In genomic region chr10:113557389-113558321, GRCh38 we compare ENCODE assay signal across 14 cellular contexts. TPM values are rescaled to one million over a fixed set of nuclear protein-coding genes. Genes with fewer than 3 reads are reported as not detected.
DNase-seq lines count a peak whose midpoint lies in the region; ATAC-seq, FAIRE-seq and TF ChIP-seq lines count a peak whose summit lies in the region.
"Had no signal": no experiment of that assay in that cellular context is flagged by ENCODE, and none has a peak within 500 bp of the region (broad histone marks: within the 10 kb centered on the region; RNA-seq: fewer than 3 reads in every experiment).

No MANE protein-coding gene starts in this region.

- dilution Hi-C loops in keratinocyte (cut with MboI; ENCODE audit: extremely low pct_ligation_motif_present, low sequenced_read_pairs), result no loop called here

- no peak overlapping the region for H3K27ac Mint-ChIP-seq in brain
- H3K27ac Mint-ChIP-seq: activated naive CD4-positive, alpha-beta T cell treated with anti-CD3 and anti-CD28 coated beads, Interleukin-2, amount 50 U/mL, for 24 hours had no signal

- H3K4me1 ChIP-seq in NT2/D1 (ENCODE audit: insufficient read depth, insufficient read length) (peaks cover 20% of the 10 kb centered on the region), keratinocyte (ENCODE audit: control insufficient read depth, extremely low read depth, insufficient read depth, low read length) (no peaks in the 10 kb centered on the region), smooth muscle cell (ENCODE audit: low read depth) (peaks cover 32% of the 10 kb centered on the region), MM.1S (ENCODE audit: low read length) (no peaks in the 10 kb centered on the region)

- H3K9me3 Mint-ChIP-seq in brain, result peaks cover 0 to 7% (median 0%) of the 10 kb centered on the region in 5 experiments
- H3K9me3 Mint-ChIP-seq: activated naive CD4-positive, alpha-beta T cell treated with anti-CD3 and anti-CD28 coated beads, Interleukin-2, amount 50 U/mL, for 24 hours; CD14-positive monocyte had no signal

- H4K20me1 ChIP-seq in keratinocyte (ENCODE audit: control insufficient read depth, extremely low read depth, insufficient read depth, low read length) (no peaks in the 10 kb centered on the region), smooth muscle cell (ENCODE audit: low read depth) (no peaks in the 10 kb centered on the region), MM.1S (ENCODE audit: insufficient read depth, low read length) (no peaks in the 10 kb centered on the region)

- no peak for ATAC-seq in GM19463 (IDR thresholded peaks at IDR 0.05; ENCODE audit: unreplicated experiment)
- ATAC-seq in HG02610 (IDR thresholded peaks at IDR 0.05; ENCODE audit: unreplicated experiment), result no peak

- no peak for TF ChIP-seq CTCF in brain (conservative IDR thresholded peaks at IDR 0.05)
- TF ChIP-seq CTCF in keratinocyte (optimal IDR thresholded peaks at IDR 0.05 in 1 of 3, IDR thresholded peaks at IDR 0.05 in 1 of 3, conservative IDR thresholded peaks at IDR 0.05 in 1 of 3; ENCODE audit: extremely low read depth in 1 of 3, insufficient read depth in 2 of 3, low read length in 3 of 3), result no peak
- TF ChIP-seq CTCF in smooth muscle cell (IDR thresholded peaks at IDR 0.05; ENCODE audit: borderline replicate concordance, insufficient read depth, poor library complexity, severe bottlenecking), result no peak
- no peak for TF ChIP-seq CTCF in MM.1S (IDR thresholded peaks at IDR 0.05; ENCODE audit: low read length)

- no peaks in the 10 kb centered on the region for H3K36me3 ChIP-seq in NT2/D1 (ENCODE audit: insufficient read depth, insufficient read length, low read length)
- H3K36me3 ChIP-seq in keratinocyte (ENCODE audit: control insufficient read depth in 2 of 2, extremely low read depth in 1 of 2, insufficient read depth in 2 of 2, low read length in 2 of 2), result no peaks in the 10 kb centered on the region
- no peaks in the 10 kb centered on the region for H3K36me3 ChIP-seq in smooth muscle cell (ENCODE audit: low read depth)
- H3K36me3 ChIP-seq in MM.1S (replicated peaks; ENCODE audit: insufficient read depth, low read length), result no peaks in the 10 kb centered on the region

- no peak overlapping the region for H2AFZ ChIP-seq in keratinocyte (ENCODE audit: control insufficient read depth, low read length)
- H2AFZ ChIP-seq in smooth muscle cell (ENCODE audit: low read depth), result peak overlapping the region; percentile 2
- no peak overlapping the region for H2AFZ ChIP-seq in MM.1S (ENCODE audit: low read length)

- H3K27ac ChIP-seq in keratinocyte (ENCODE audit: control insufficient read depth, insufficient read depth, low read length), result no peak overlapping the region
- no peak overlapping the region for H3K27ac ChIP-seq in smooth muscle cell (ENCODE audit: low read depth)
- no peak overlapping the region for H3K27ac ChIP-seq in MM.1S (ENCODE audit: low read length)
- H3K27ac ChIP-seq: KMS-11 had no signal

- H3F3A ChIP-seq in smooth muscle cell (ENCODE audit: low read depth), result no peaks in the 10 kb centered on the region
- H3F3A ChIP-seq in MM.1S (ENCODE audit: insufficient read depth, low read length), result no peaks in the 10 kb centered on the region

- H3K9me1 ChIP-seq in keratinocyte (ENCODE audit: control insufficient read depth, extremely low read depth, insufficient read depth, low read length), result no peaks in the 10 kb centered on the region

- H3K9me2 ChIP-seq in MM.1S (replicated peaks; ENCODE audit: insufficient read depth, low read length), result no peaks in the 10 kb centered on the region

- H3K4me2 ChIP-seq in keratinocyte (ENCODE audit: control insufficient read depth, extremely low read depth, insufficient read depth, low read depth, low read length) (peak overlapping the region; percentile 79), smooth muscle cell (peak overlapping the region; percentile 56), MM.1S (ENCODE audit: low read depth, low read length) (no peak overlapping the region)
- H3K4me2 ChIP-seq: KMS-11 had no signal

- no peaks in the 10 kb centered on the region for H3K36me3 Mint-ChIP-seq in brain
- H3K36me3 Mint-ChIP-seq: activated naive CD4-positive, alpha-beta T cell treated with anti-CD3 and anti-CD28 coated beads, Interleukin-2, amount 50 U/mL, for 24 hours; CD14-positive monocyte had no signal

- H3K9ac ChIP-seq in NT2/D1 (ENCODE audit: insufficient read length, low read depth) (no peak overlapping the region), keratinocyte (ENCODE audit: control insufficient read depth, extremely low read depth, insufficient read depth, low read length) (no peak overlapping the region), smooth muscle cell (ENCODE audit: low read depth) (no peak overlapping the region), MM.1S (ENCODE audit: low read length) (no peak overlapping the region)
- H3K9ac ChIP-seq: KMS-11 had no signal

- H3K4me3 ChIP-seq in NT2/D1 (ENCODE audit: insufficient read length, low read depth), result no peak overlapping the region
- H3K4me3 ChIP-seq in keratinocyte (ENCODE audit: control insufficient read depth in 2 of 3, extremely low read depth in 1 of 3, insufficient read depth in 2 of 3, low read depth in 1 of 3, low read length in 3 of 3), result peak overlapping the region in 1 of 3 experiments; percentile 45
- H3K4me3 ChIP-seq in smooth muscle cell, result peak overlapping the region; percentile 8
- no peak overlapping the region for H3K4me3 ChIP-seq in MM.1S (ENCODE audit: low read length)

- DNase-seq in NT2/D1 (ENCODE audit: low read depth, low spot score) (peak; percentile 52), keratinocyte (ENCODE audit: low read depth, low spot score) (no peak), smooth muscle cell (lab: John Stamatoyannopoulos, UW; ENCODE audit: unreplicated experiment) (no peak), MM.1S (no peak)
- DNase-seq: activated CD8-positive, alpha-beta memory T cell treated with anti-CD3 and anti-CD28 coated beads, Interleukin-2, amount 50 U/mL, for 4 hours; SHP77; stimulated activated naive CD4-positive, alpha-beta T cell had no signal

- peaks cover 47% of the 10 kb centered on the region for H3K4me1 Mint-ChIP-seq in brain
- H3K4me1 Mint-ChIP-seq: activated naive CD4-positive, alpha-beta T cell treated with anti-CD3 and anti-CD28 coated beads, Interleukin-2, amount 50 U/mL, for 24 hours had no signal

- no peaks in the 10 kb centered on the region for H3K79me2 ChIP-seq in keratinocyte (ENCODE audit: control insufficient read depth, insufficient read depth, low read length)
- no peaks in the 10 kb centered on the region for H3K79me2 ChIP-seq in smooth muscle cell (ENCODE audit: low read depth)
- H3K79me2 ChIP-seq in MM.1S (ENCODE audit: low read length), result no peaks in the 10 kb centered on the region

- H3K4me3 Mint-ChIP-seq in brain, result peak overlapping the region in 4 of 5 experiments; percentile 49 to 73 (median 66)
- H3K4me3 Mint-ChIP-seq: activated naive CD4-positive, alpha-beta T cell treated with anti-CD3 and anti-CD28 coated beads, Interleukin-2, amount 50 U/mL, for 24 hours had no signal

- FAIRE-seq in keratinocyte (lab: Jason Lieb, UNC), result no peak

- H3K9me3 ChIP-seq in NT2/D1 (ENCODE audit: insufficient read depth, low read length) (0 out of 2 replicates have a peak, but pooled peaks cover 5% of the 10 kb centered on the region), keratinocyte (ENCODE audit: control insufficient read depth, low read depth, low read length) (no peaks in the 10 kb centered on the region), smooth muscle cell (replicated peaks; ENCODE audit: low read depth) (no peaks in the 10 kb centered on the region), MM.1S (replicated peaks; ENCODE audit: insufficient read depth, low read length) (no peaks in the 10 kb centered on the region)

- peaks cover 27% of the 10 kb centered on the region for H3K27me3 Mint-ChIP-seq in brain

- peaks cover 31% of the 10 kb centered on the region for H3K27me3 ChIP-seq in NT2/D1 (ENCODE audit: insufficient read depth, insufficient read length)
- H3K27me3 ChIP-seq in keratinocyte (ENCODE audit: control insufficient read depth, extremely low read depth, insufficient read depth, low read length), result peaks cover 22% of the 10 kb centered on the region
- H3K27me3 ChIP-seq in smooth muscle cell (ENCODE audit: low read depth), result peaks cover 28% of the 10 kb centered on the region
- H3K27me3 ChIP-seq in MM.1S (replicated peaks; ENCODE audit: insufficient read depth, low read length), result no peaks in the 10 kb centered on the region

- 44% methylated on average over 19 of the region's 19 CpGs for WGBS in smooth muscle cell (ENCODE audit: low lambda C conversion rate)

RNA-seq across cellular contexts. Expression of gene HABP2, which starts 4.8 kb away (rescaled TPM):
- polyA plus RNA-seq in brain (ENCODE audit: insufficient read depth, low read depth, low replicate concordance), result 10.9 TPM
- not detected in 3 replicates for polyA plus RNA-seq in keratinocyte
- polyA plus RNA-seq in keratinocyte (2011; ENCODE audit: low read depth), result not detected
- not detected in 2 replicates for polyA plus RNA-seq in keratinocyte (2011; cell fraction: cytosol; rRNA removed)
- not detected in 2 replicates for polyA plus RNA-seq in keratinocyte (2011; cell fraction: nucleus; rRNA removed)
- not detected in 2 replicates for polyA plus RNA-seq in keratinocyte (2012; ENCODE audit: low replicate concordance)
- polyA minus RNA-seq in keratinocyte, result not detected in 3 replicates
- polyA minus RNA-seq in keratinocyte (2011; cell fraction: cytosol; rRNA and poly(A)+ RNA removed), result not detected
- polyA minus RNA-seq in keratinocyte (2011; cell fraction: nucleus; rRNA and poly(A)+ RNA removed), result not detected in 2 replicates
- total RNA-seq in smooth muscle cell, result not detected in 2 replicates
- 0.05 TPM in 1 of 2 replicates, not detected in the other for polyA plus RNA-seq in smooth muscle cell
- total RNA-seq: fibroblast of lung had no signal
- polyA plus RNA-seq: CD14-positive monocyte, fibroblast of lung had no signal

Comparison
In these comparisons a context has a peak if more than half of its experiments do, and no peak if none do; other contexts are left out.
1. RNA of gene HABP2, which starts 4.8 kb away (polyA plus RNA-seq): 10.9 TPM in brain (single experiment); 0.05 TPM in smooth muscle cell and not detected in keratinocyte; every median in the first group is over 10 times any median in the second.